ENCODE assay signal across 1 cellular context in genomic region chr19:49889687-49890348, GRCh38.
TF ChIP-seq lines count a peak whose summit lies in the region.

No MANE protein-coding gene starts in this region.

TF ChIP-seq in K562, 482 proteins besides CTCF, POLR2A, EP300 and RAD21 (continued from another document and continues in another):
- TF ChIP-seq PRDM10 (IDR thresholded peaks at IDR 0.05; ENCODE audit: partially characterized antibody), result peak; percentile 56
- no peak for TF ChIP-seq FOS (IDR thresholded peaks at IDR 0.05; ENCODE audit: extremely low read depth, insufficient read length)
- TF ChIP-seq NFIX (CRISPR knock-in tag; IDR thresholded peaks at IDR 0.05; ENCODE audit: low read depth), result no peak
- TF ChIP-seq ZFP36 (IDR thresholded peaks at IDR 0.05; ENCODE audit: low read depth, low read length, partially characterized antibody), result peak; percentile 9
- TF ChIP-seq BCOR (IDR thresholded peaks at IDR 0.05), result peak; percentile 84
- TF ChIP-seq NCOA4 (IDR thresholded peaks at IDR 0.05; ENCODE audit: partially characterized antibody), result no peak
- TF ChIP-seq RBM17 (IDR thresholded peaks at IDR 0.05; ENCODE audit: borderline replicate concordance, low read depth, low read length), result no peak
- TF ChIP-seq BRCA1 (IDR thresholded peaks at IDR 0.05), result no peak
- TF ChIP-seq BRCA1 (CRISPR knock-in tag; IDR thresholded peaks at IDR 0.05), result peak; percentile 98
- TF ChIP-seq GTF2A2 (tag; IDR thresholded peaks at IDR 0.05), result no peak
- TF ChIP-seq ZNF24 (IDR thresholded peaks at IDR 0.05), result peak; percentile 81; the same call in 1 of the 2 replicates
- TF ChIP-seq BACH1 (tag; IDR thresholded peaks at IDR 0.05), result no peak
- peak in 1 of 2 experiments; percentile 74; a peak in 1 of 4 replicates for TF ChIP-seq ZNF639 (CRISPR knock-in tag; conservative IDR thresholded peaks at IDR 0.05 in 1 of 2, IDR thresholded peaks at IDR 0.05 in 1 of 2)
- TF ChIP-seq ZNF316 (IDR thresholded peaks at IDR 0.05), result no peak
- peak; percentile 35; the same call in 1 of the 2 replicates for TF ChIP-seq SREBF2 (CRISPR knock-in tag; IDR thresholded peaks at IDR 0.05)
- TF ChIP-seq U2AF2 (optimal IDR thresholded peaks at IDR 0.05; ENCODE audit: low read depth, low read length), result no peak
- TF ChIP-seq ARID4B (CRISPR knock-in tag; IDR thresholded peaks at IDR 0.05), result peak; percentile 99
- no peak for TF ChIP-seq POU5F1 (IDR thresholded peaks at IDR 0.05; ENCODE audit: borderline replicate concordance, low read depth, low read length, partially characterized antibody)
- TF ChIP-seq MAFK (IDR thresholded peaks at IDR 0.05; ENCODE audit: low read length), result no peak
- no peak; the same call in 1 of the 2 replicates for TF ChIP-seq ARID1B (IDR thresholded peaks at IDR 0.05)
- no peak for TF ChIP-seq ESRRB (CRISPR knock-in tag; IDR thresholded peaks at IDR 0.05; ENCODE audit: borderline replicate concordance)
- TF ChIP-seq ZNF780A (CRISPR knock-in tag; IDR thresholded peaks at IDR 0.05), result no peak
- TF ChIP-seq RREB1 (CRISPR knock-in tag; IDR thresholded peaks at IDR 0.05), result peak; percentile 55; the same call in 1 of the 2 replicates
- TF ChIP-seq CAMTA2 (CRISPR knock-in tag; conservative IDR thresholded peaks at IDR 0.05), result no peak
- TF ChIP-seq SAP30 (IDR thresholded peaks at IDR 0.05; ENCODE audit: borderline replicate concordance, insufficient read depth, low read depth, low read length, poor library complexity, severe bottlenecking), result peak; percentile 96
- no peak for TF ChIP-seq ZNF778 (CRISPR knock-in tag; IDR thresholded peaks at IDR 0.05)
- no peak for TF ChIP-seq TFAM (CRISPR knock-in tag; conservative IDR thresholded peaks at IDR 0.05)
- TF ChIP-seq ZNF124 (CRISPR knock-in tag; IDR thresholded peaks at IDR 0.05), result no peak; the same call in 1 of the 2 replicates
- TF ChIP-seq CREB5 (CRISPR knock-in tag; IDR thresholded peaks at IDR 0.05), result no peak
- 0 out of 2 replicates have a peak, but pooled peaks have one; percentile 71 for TF ChIP-seq ZNF584 (CRISPR knock-in tag; IDR thresholded peaks at IDR 0.05; ENCODE audit: low read depth)
- TF ChIP-seq ZBTB33 (CRISPR knock-in tag; IDR thresholded peaks at IDR 0.05), result peak; percentile 98
- TF ChIP-seq NCOR1 (IDR thresholded peaks at IDR 0.05), result no peak
- TF ChIP-seq ZFP1 (CRISPR knock-in tag; IDR thresholded peaks at IDR 0.05), result no peak
- peak; percentile 91 for TF ChIP-seq ZNF263 (CRISPR knock-in tag; IDR thresholded peaks at IDR 0.05; ENCODE audit: borderline replicate concordance)
- peak; percentile 69 for TF ChIP-seq SMC3 (conservative IDR thresholded peaks at IDR 0.05; ENCODE audit: insufficient read depth, low read depth, low read length)
- peak; percentile 66; the same call in 1 of the 2 replicates for TF ChIP-seq KLF13 (tag; IDR thresholded peaks at IDR 0.05; ENCODE audit: borderline replicate concordance, low read depth)
- TF ChIP-seq E4F1 (CRISPR knock-in tag; IDR thresholded peaks at IDR 0.05; ENCODE audit: borderline replicate concordance), result no peak
- TF ChIP-seq HNRNPL (IDR thresholded peaks at IDR 0.05; ENCODE audit: low read depth, low read length), result no peak; the same call in 1 of the 2 replicates
